ENCODE assay signal across 8 cellular contexts in the genomic region with DNA sequence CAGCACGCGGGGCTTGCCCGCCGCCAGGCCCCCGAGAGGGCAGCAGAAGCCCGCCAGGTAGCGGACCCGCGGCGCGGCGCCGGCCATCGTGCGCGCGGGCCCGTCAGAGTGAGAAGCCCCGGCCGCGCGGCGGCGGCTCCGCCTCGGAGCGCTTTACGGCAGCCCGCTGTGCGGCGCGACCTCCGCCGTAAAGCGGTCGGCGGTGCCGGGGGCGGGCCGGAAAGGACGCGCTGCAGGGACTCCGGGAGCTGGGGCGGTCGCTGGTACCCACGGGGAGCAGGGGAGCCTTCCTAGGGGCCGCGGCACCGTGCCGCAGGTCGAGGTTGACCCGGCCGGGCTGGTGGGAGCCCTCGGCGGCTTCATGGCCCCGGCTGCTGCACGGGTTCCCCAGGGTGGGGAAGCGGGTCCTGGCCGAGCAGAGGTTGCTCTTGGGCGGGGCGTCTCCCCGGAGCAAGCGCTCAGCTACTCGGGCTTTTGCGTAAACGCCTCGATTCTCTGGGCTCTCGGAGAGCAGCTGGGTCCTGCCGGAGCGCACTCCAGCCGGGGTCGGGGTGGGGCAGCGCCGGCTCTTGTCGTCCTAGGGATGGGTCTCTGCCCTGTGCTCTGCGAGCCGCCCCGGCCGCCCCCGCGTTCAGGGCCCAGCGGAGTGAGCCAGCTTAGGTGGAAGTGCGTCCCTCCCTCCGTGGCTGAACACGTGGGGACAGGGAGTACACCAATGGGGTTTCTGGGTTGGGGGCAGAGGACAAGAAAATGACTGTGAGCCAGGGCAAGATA. TPM values are rescaled to one million over a fixed set of nuclear protein-coding genes. Genes with fewer than 3 reads are reported as not detected.
DNase-seq lines count a peak whose midpoint lies in the region; ATAC-seq and TF ChIP-seq lines count a peak whose summit lies in the region.

A gene with protein sequence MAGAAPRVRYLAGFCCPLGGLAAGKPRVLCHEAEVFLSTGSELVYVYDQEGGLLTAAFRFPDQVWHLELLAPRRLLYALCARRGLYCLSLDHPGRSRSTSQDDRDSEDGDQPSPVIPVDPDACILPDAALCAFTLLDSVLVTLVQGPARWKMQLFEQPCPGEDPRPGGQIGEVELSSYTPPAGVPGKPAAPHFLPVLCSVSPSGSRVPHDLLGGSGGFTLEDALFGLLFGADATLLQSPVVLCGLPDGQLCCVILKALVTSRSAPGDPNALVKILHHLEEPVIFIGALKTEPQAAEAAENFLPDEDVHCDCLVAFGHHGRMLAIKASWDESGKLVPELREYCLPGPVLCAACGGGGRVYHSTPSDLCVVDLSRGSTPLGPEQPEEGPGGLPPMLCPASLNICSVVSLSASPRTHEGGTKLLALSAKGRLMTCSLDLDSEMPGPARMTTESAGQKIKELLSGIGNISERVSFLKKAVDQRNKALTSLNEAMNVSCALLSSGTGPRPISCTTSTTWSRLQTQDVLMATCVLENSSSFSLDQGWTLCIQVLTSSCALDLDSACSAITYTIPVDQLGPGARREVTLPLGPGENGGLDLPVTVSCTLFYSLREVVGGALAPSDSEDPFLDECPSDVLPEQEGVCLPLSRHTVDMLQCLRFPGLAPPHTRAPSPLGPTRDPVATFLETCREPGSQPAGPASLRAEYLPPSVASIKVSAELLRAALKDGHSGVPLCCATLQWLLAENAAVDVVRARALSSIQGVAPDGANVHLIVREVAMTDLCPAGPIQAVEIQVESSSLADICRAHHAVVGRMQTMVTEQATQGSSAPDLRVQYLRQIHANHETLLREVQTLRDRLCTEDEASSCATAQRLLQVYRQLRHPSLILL (minus strand): TSS at position 110 of the 774 bp plus-strand sequence. CDS start 23 bp downstream, at position 87.

- peak within 1 kb of the TSS; percentile 86 for H3K27ac ChIP-seq in lower lobe of right lung

- no peaks in the 10 kb centered on the region for H3K27me3 Mint-ChIP-seq in activated CD4-positive, alpha-beta memory T cell treated with anti-CD3 and anti-CD28 coated beads, Interleukin-2, amount 10 ng/mL, durations not matched to agents 7 days and 5 days

- intact Hi-C loops in lower lobe of right lung (cut with DNase I), result no loop called here

- H3K36me3 Mint-ChIP-seq in activated CD4-positive, alpha-beta memory T cell treated with anti-CD3 and anti-CD28 coated beads, Interleukin-2, amount 10 ng/mL, durations not matched to agents 7 days and 5 days (ENCODE audit: low read depth), result peaks cover 15% of the 10 kb centered on the region

- POLR2A ChIA-PET in activated CD4-positive, alpha-beta memory T cell treated with anti-CD3 and anti-CD28 coated beads, Interleukin-2, amount 10 ng/mL, durations not matched to agents 7 days and 5 days (lab: Charles Lee), result interaction anchor here (0.8 to 2.5 kb wide), 15 partner anchors 9 to 306 kb away, joined by 3 to 24 read pairs (median 4); a partner anchor contains a TSS

- H3K4me3 ChIP-seq in lower lobe of right lung, result peak within 1 kb of the TSS; percentile 100

- peaks cover 41% of the 10 kb centered on the region for H3K36me3 ChIP-seq in lower lobe of right lung

- H3K4me1 ChIP-seq in lower lobe of right lung, result peaks cover 28% of the 10 kb centered on the region

- peak within 1 kb of the TSS; percentile 89 for H3K27ac Mint-ChIP-seq in activated CD4-positive, alpha-beta memory T cell treated with anti-CD3 and anti-CD28 coated beads, Interleukin-2, amount 10 ng/mL, durations not matched to agents 7 days and 5 days

- no peaks in the 10 kb centered on the region for H3K27me3 ChIP-seq in lower lobe of right lung (ENCODE audit: low read depth)

- DNase-seq in 8988T, result peak; percentile 88
- DNase-seq in NCI-H526 treated with DMSO at 0.1 percent for 48 hours (lab: John Stamatoyannopoulos, UW), result peak; percentile 84
- peak; percentile 86 for DNase-seq in activated CD4-positive, alpha-beta memory T cell treated with anti-CD3 and anti-CD28 coated beads, Interleukin-2, amount 10 ng/mL, durations not matched to agents 7 days and 5 days
- peak; percentile 93 for DNase-seq in ecto neural progenitor cell (ENCODE audit: low spot score)
- DNase-seq in lower lobe of right lung, result peak; percentile 88
- peak; percentile 51 to 75 (median 54) for DNase-seq in stimulated activated CD4-positive, alpha-beta T cell treated with anti-CD3 and anti-CD28 coated beads, TNF-alpha, amount 100 ng/mL, for 1 hour (ENCODE audit: low read depth in 3 of 3, low spot score in 1 of 3)

- ATAC-seq in GM18505 (IDR thresholded peaks at IDR 0.05; ENCODE audit: unreplicated experiment) (peak; percentile 45), HG03095 (IDR thresholded peaks at IDR 0.05; ENCODE audit: unreplicated experiment) (peak; percentile 37), lower lobe of right lung (peak; percentile 87 to 95)

- peak within 1 kb of the TSS; percentile 83 for H3K4me3 Mint-ChIP-seq in activated CD4-positive, alpha-beta memory T cell treated with anti-CD3 and anti-CD28 coated beads, Interleukin-2, amount 10 ng/mL, durations not matched to agents 7 days and 5 days

- H3K9me3 ChIP-seq in lower lobe of right lung, result no peaks in the 10 kb centered on the region

- CTCF ChIA-PET in activated CD4-positive, alpha-beta memory T cell treated with anti-CD3 and anti-CD28 coated beads, Interleukin-2, amount 10 ng/mL, durations not matched to agents 7 days and 5 days (lab: Charles Lee), result interaction anchor here (0.8 to 2.2 kb wide), 5 partner anchors 10 to 68 kb away, joined by 3 to 9 read pairs (median 4); no protein-coding TSS in a partner anchor

- peak; percentile 87 for TF ChIP-seq POLR2A in GM18505 (IDR thresholded peaks at IDR 0.05; ENCODE audit: borderline replicate concordance, extremely low read depth, insufficient read depth, insufficient read length)

- H3K4me1 Mint-ChIP-seq in activated CD4-positive, alpha-beta memory T cell treated with anti-CD3 and anti-CD28 coated beads, Interleukin-2, amount 10 ng/mL, durations not matched to agents 7 days and 5 days, result peaks cover 35% of the 10 kb centered on the region

- no peaks in the 10 kb centered on the region for H3K9me3 Mint-ChIP-seq in activated CD4-positive, alpha-beta memory T cell treated with anti-CD3 and anti-CD28 coated beads, Interleukin-2, amount 10 ng/mL, durations not matched to agents 7 days and 5 days

- no peak for TF ChIP-seq CTCF in lower lobe of right lung (IDR thresholded peaks at IDR 0.05)

RNA-seq across cellular contexts. Expression of the gene that starts here (rescaled TPM):
- total RNA-seq in activated CD4-positive, alpha-beta memory T cell treated with anti-CD3 and anti-CD28 coated beads, Interleukin-2, amount 10 ng/mL, durations not matched to agents 7 days and 5 days, result 10 to 100 TPM; 29.0 TPM
- total RNA-seq in lower lobe of right lung, result 26.0 TPM

Comparison
In these comparisons a context has a peak if more than half of its experiments do, and no peak if none do; other contexts are left out.
1. Peak in every context shown above with its lines: DNase-seq, ATAC-seq, H3K4me3 ChIP-seq and H3K27ac ChIP-seq.
2. ATAC-seq: peak in every context shown above with its lines; median percentile 91 in lower lobe of right lung; 45 in GM18505; 37 in HG03095.